Comparison of ENCODE assay signal across 10 cellular contexts in the genomic region with DNA sequence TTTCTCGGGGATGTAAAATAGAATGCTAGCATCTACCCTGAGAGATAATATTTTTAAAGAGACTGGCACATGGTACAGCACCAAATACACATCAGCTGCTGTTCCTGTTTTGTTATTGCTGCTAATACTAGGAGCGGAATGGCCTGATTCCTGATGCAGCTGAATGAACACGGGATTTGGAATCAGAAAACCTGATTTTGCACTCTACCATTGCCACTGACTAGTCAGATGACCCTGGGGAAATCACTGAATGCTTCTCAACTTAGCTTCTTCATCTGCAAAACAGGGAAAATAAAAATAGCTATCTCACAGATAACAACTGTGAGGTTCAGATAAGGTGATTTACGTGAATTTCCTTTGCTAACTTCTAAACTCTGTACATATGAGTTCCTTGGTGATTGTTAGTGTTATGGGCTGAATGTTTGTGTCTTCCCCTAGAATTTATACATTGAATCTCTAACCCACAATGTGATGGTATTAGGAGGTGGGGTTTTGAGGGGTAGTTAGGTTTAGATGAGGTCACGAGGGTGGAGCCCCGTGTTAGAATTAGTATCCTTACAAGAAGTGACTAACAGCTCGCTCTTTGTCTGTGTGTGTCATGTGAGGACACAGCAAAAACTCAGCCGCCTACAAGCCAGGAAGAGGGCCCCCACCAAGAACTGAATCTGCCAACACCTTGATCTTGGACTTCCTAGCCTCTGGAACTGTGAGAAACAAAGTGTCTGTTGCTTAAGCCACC. TPM values are rescaled to one million over a fixed set of nuclear protein-coding genes. Genes with fewer than 3 reads are reported as not detected.
DNase-seq lines count a peak whose midpoint lies in the region; ATAC-seq, FAIRE-seq and TF ChIP-seq lines count a peak whose summit lies in the region.
"Had no signal": no experiment of that assay in that cellular context is flagged by ENCODE, and none has a peak within 500 bp of the region (broad histone marks: within the 10 kb centered on the region; RNA-seq: fewer than 3 reads in every experiment).

No MANE protein-coding gene starts in this region.

- H3K36me3 ChIP-seq in BLaER1 (peaks cover 23% of the 10 kb centered on the region), K562 (ENCODE audit: control insufficient read depth, insufficient read depth, low read length) (no peaks in the 10 kb centered on the region), sigmoid colon (no peaks in the 10 kb centered on the region)

- H3K27ac ChIP-seq in BLaER1 (no peak overlapping the region), K562 (ENCODE audit: extremely low read depth, low read depth, low read length) (no peak overlapping the region), sigmoid colon (peak overlapping the region in 3 of 4 donors; percentile 11 to 28 (median 28))

- POLR2A ChIA-PET in K562 (lab: Yijun Ruan, JAX): interaction anchor here (0.6 to 0.7 kb wide), 2 partner anchors 21 to 175 kb away, joined by 3 read pairs; no protein-coding TSS in a partner anchor

- CTCF ChIA-PET in K562 (lab: Yijun Ruan, JAX; ENCODE audit: low intra/inter-chr PET ratio): no interaction called here

- intact Hi-C loops in K562 (cut with micrococcal nuclease): no loop called here
- intact Hi-C loops in sigmoid colon (cut with DNase I): no loop called here
- intact Hi-C loops in posterior vena cava (cut with DNase I): no loop called here

- H3K9me1 ChIP-seq in K562 (ENCODE audit: control insufficient read depth, insufficient read depth, low read length): no peaks in the 10 kb centered on the region

- H3K27me3 ChIP-seq in BLaER1: no peaks in the 10 kb centered on the region
- H3K27me3 ChIP-seq in K562 (ENCODE audit: control insufficient read depth in 2 of 2, insufficient read depth in 2 of 2, low read length in 2 of 2): no peaks in the 10 kb centered on the region
- H3K27me3 ChIP-seq in sigmoid colon: no peaks in the 10 kb centered on the region

- H4K20me1 ChIP-seq in BLaER1: no peaks in the 10 kb centered on the region
- H4K20me1 ChIP-seq in K562 (replicated peaks; ENCODE audit: control insufficient read depth, insufficient read depth, low read length): no peaks in the 10 kb centered on the region; the same call in 1 of the 2 replicates

- no peaks in the 10 kb centered on the region for H3K9me3 ChIP-seq in BLaER1
- no peaks in the 10 kb centered on the region for H3K9me3 ChIP-seq in K562 (replicated peaks; ENCODE audit: control insufficient read depth, insufficient read depth, low read depth, low read length)
- no peaks in the 10 kb centered on the region for H3K9me3 ChIP-seq in sigmoid colon

- no peak overlapping the region for H3K9ac ChIP-seq in BLaER1
- no peak overlapping the region; a peak in 1 of 4 replicates for H3K9ac ChIP-seq in K562 (ENCODE audit: insufficient read depth in 1 of 2, low read depth in 2 of 2, low read length in 2 of 2)

- peak; percentile 34; the same call in 2 of the 3 replicates for ATAC-seq in K562
- no peak for ATAC-seq in HG03095 (IDR thresholded peaks at IDR 0.05; ENCODE audit: unreplicated experiment)

- H3K4me2 ChIP-seq in BLaER1 (peak overlapping the region; percentile 49), K562 (ENCODE audit: insufficient read depth, low read length) (no peak overlapping the region)

- no peak for TF ChIP-seq POLR2A in K562 (conservative IDR thresholded peaks at IDR 0.05)
- no peak for TF ChIP-seq POLR2A in sigmoid colon (IDR thresholded peaks at IDR 0.05)

- no peak for TF ChIP-seq RAD21 in K562 (CRISPR knock-in tag; conservative IDR thresholded peaks at IDR 0.05 in 1 of 2, IDR thresholded peaks at IDR 0.05 in 1 of 2)

- H3K4me3 ChIP-seq in BLaER1: no peak overlapping the region
- no peak overlapping the region for H3K4me3 ChIP-seq in K562
- no peak overlapping the region for H3K4me3 ChIP-seq in sigmoid colon

- no peaks in the 10 kb centered on the region for H3K79me2 ChIP-seq in K562 (ENCODE audit: control insufficient read depth, insufficient read depth, low read length)

- no TSS peak for BruUV-seq in K562 (replicated peaks; lab: Mats Ljungman, UMichigan)

- H3K4me1 ChIP-seq in BLaER1: peaks cover 45% of the 10 kb centered on the region
- H3K4me1 ChIP-seq in K562 (replicated peaks in 1 of 2; ENCODE audit: control insufficient read depth in 2 of 2, insufficient read depth in 2 of 2, low read length in 2 of 2): peaks cover 12 to 14% of the 10 kb centered on the region in 2 experiments
- H3K4me1 ChIP-seq in sigmoid colon: no peaks in the 10 kb centered on the region

- no peak overlapping the region for H2AFZ ChIP-seq in K562 (ENCODE audit: low read depth, low read length)

- no peak for FAIRE-seq in K562 (lab: Jason Lieb, UNC)

- TF ChIP-seq CTCF in K562 (IDR thresholded peaks at IDR 0.05 in 2 of 3, conservative IDR thresholded peaks at IDR 0.05 in 1 of 3; ENCODE audit: insufficient read depth in 2 of 3, low read depth in 1 of 3, low read length in 3 of 3) (no peak), sigmoid colon (IDR thresholded peaks at IDR 0.05) (no peak)

- TF ChIP-seq EP300 in K562 (IDR thresholded peaks at IDR 0.05; ENCODE audit: low read length) (no peak), sigmoid colon (IDR thresholded peaks at IDR 0.05) (no peak)

- peak; percentile 71 to 76 for DNase-seq in activated CD4-positive, alpha-beta T cell treated with anti-CD3 and anti-CD28 coated beads, Interleukin-2, amount 50 U/mL, for 4 hours
- DNase-seq in K562 (ENCODE audit: extremely low read depth in 1 of 4, low spot score in 3 of 4) (peak in 1 of 4 experiments; percentile 30), sigmoid colon (no peak), COR-L47 (lab: John Stamatoyannopoulos, UW) (no peak), posterior vena cava (ENCODE audit: low spot score) (no peak)
- no peak for DNase-seq in effector CD8-positive, alpha-beta T cell (lab: John Stamatoyannopoulos, UW)
- DNase-seq: ACHN, kidney glomerular epithelial cell had no signal

- 22% methylated on average over 8 of the region's 8 CpGs for WGBS in K562 (ENCODE audit: insufficient coverage, low coverage, missing lambda C conversion rate)
- 73 to 83% methylated on average over 8 of the region's 8 CpGs for WGBS in sigmoid colon, 2 donors

- in situ Hi-C loops in K562 (cut with MboI): no loop called here

TF ChIP-seq in K562, 482 proteins besides CTCF, POLR2A, EP300 and RAD21 (continues in another document):
- TF ChIP-seq ZNF143 (CRISPR knock-in tag; IDR thresholded peaks at IDR 0.05) (no peak), JUNB (CRISPR knock-in tag; conservative IDR thresholded peaks at IDR 0.05) (no peak), SRF (CRISPR knock-in tag; IDR thresholded peaks at IDR 0.05) (no peak), LEF1 (IDR thresholded peaks at IDR 0.05) (peak; percentile 50; the same call in 1 of the 2 replicates), ZNF41 (CRISPR knock-in tag; conservative IDR thresholded peaks at IDR 0.05) (no peak), KAT8 (IDR thresholded peaks at IDR 0.05; ENCODE audit: low read depth) (no peak), ATF3 (IDR thresholded peaks at IDR 0.05) (peak; percentile 20; the same call in 1 of the 2 replicates), ATF3 (CRISPR knock-in tag; conservative IDR thresholded peaks at IDR 0.05) (no peak), RBBP5 (IDR thresholded peaks at IDR 0.05; ENCODE audit: borderline replicate concordance, insufficient read depth, low read length, poor library complexity, severe bottlenecking) (peak; percentile 43), TBP (optimal IDR thresholded peaks at IDR 0.05; ENCODE audit: low read depth, low read length) (no peak)
- TF ChIP-seq, protein P1, sequence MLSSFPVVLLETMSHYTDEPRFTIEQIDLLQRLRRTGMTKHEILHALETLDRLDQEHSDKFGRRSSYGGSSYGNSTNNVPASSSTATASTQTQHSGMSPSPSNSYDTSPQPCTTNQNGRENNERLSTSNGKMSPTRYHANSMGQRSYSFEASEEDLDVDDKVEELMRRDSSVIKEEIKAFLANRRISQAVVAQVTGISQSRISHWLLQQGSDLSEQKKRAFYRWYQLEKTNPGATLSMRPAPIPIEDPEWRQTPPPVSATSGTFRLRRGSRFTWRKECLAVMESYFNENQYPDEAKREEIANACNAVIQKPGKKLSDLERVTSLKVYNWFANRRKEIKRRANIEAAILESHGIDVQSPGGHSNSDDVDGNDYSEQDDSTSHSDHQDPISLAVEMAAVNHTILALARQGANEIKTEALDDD (IDR thresholded peaks at IDR 0.05): peak; percentile 64

RNA-seq across cellular contexts. Expression of gene LRRC8C, which starts 24.9 kb away (rescaled TPM):
- 10.5 and 20.3 TPM in 2 replicates for total RNA-seq in K562 (2011; cell fraction: chromatin; rRNA removed; ENCODE audit: low replicate concordance)
- 9.2 and 9.7 TPM in 2 replicates for total RNA-seq in K562 (2011; cell fraction: nucleolus; rRNA removed)
- total RNA-seq in K562 (2011; cell fraction: nucleoplasm; rRNA removed): 16.8 and 27.9 TPM in 2 replicates
- total RNA-seq in K562 (2014; rRNA removed) (3.3 and 3.7 TPM in 2 replicates), K562 (2014; rRNA removed; fragmentation: Illumina TruSeq; extraction: Trizol) (4.5 and 5.5 TPM in 2 replicates), K562 (2015; rRNA removed; fragmentation: Illumina TruSeq; extraction: Trizol) (5.2 TPM in 2 replicates), K562 (2021) (4.9 and 5.0 TPM in 2 replicates), sigmoid colon (1 to 10 TPM; 3.5 to 7.8 (median 5.1) TPM), posterior vena cava (10 to 100 TPM; 10.5 to 11.9 TPM)
- polyA plus RNA-seq in K562 (2011; rRNA removed) (12.5 and 14.7 TPM in 2 replicates), K562 (2014; fragmentation: Illumina TruSeq; extraction: Trizol) (4.5 and 5.3 TPM in 2 replicates), K562 (2014; fragmentation: Nextera tagmentation; extraction: Ambion mirVana) (1 to 10 TPM in 1 of 2 experiments, under 1 TPM in 1; 1.00 to 1.3 TPM), K562 (2014; rRNA removed) (3.0 and 3.2 TPM in 2 replicates), sigmoid colon (1 to 10 TPM in 2 of 3 donors, under 1 TPM in 1; 0.69 to 4.1 (median 1.2) TPM)
- 4.0 and 9.3 TPM in 2 replicates for polyA plus RNA-seq in K562 (2011; cell fraction: cytosol; rRNA removed)
- 4.5 and 9.3 TPM in 2 replicates for polyA plus RNA-seq in K562 (2011; cell fraction: nucleus; rRNA removed)
- polyA plus RNA-seq in K562 (2012): 4.2 and 4.9 TPM in 2 replicates
- polyA minus RNA-seq in K562 (2011; rRNA and poly(A)+ RNA removed): 17.7 and 29.5 TPM in 2 replicates
- polyA minus RNA-seq in K562 (2011; cell fraction: cytosol; rRNA and poly(A)+ RNA removed): 6.7 and 8.6 TPM in 2 replicates
- polyA minus RNA-seq in K562 (2011; cell fraction: nucleus; rRNA and poly(A)+ RNA removed): 4.0 and 11.3 TPM in 2 replicates

Comparison
In these comparisons a context has a peak if more than half of its experiments do, and no peak if none do; other contexts are left out.
1. H3K27ac ChIP-seq: peak in sigmoid colon (3 of 4); none in BLaER1 (single experiment) and K562 (single experiment).
2. DNase-seq: peak in activated CD4-positive, alpha-beta T cell treated with anti-CD3 and anti-CD28 coated beads, Interleukin-2, amount 50 U/mL, for 4 hours (2 of 2); none in sigmoid colon (single experiment), effector CD8-positive, alpha-beta T cell (single experiment), COR-L47 (single experiment) and posterior vena cava (single experiment).